Comparison of ENCODE assay signal across 1 cellular context in the genomic region with DNA sequence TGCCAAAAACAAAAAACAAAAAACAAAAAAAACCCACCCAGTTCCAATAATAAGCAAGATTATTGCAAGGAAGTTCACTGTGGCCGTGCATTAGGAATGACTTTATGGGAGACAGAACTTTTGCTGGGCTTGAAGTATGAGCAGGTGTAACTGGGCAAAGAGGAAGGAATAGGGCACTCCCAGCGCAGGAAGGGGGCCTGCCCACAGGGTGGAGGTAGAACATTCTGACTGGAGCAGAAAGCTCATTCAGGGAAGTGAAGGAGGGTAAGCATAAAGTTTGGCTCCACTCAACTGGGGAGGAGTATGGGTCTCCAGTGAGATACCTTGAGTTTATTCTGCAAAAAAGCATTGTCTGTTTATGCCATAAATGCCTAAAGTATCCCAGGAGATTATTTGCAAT.
TF ChIP-seq lines count a peak whose summit lies in the region.

No MANE protein-coding gene starts in this region.

TF ChIP-seq in HepG2, 621 proteins besides CTCF, POLR2A, EP300 and RAD21 (continued from another document):
- TF ChIP-seq, protein P1, sequence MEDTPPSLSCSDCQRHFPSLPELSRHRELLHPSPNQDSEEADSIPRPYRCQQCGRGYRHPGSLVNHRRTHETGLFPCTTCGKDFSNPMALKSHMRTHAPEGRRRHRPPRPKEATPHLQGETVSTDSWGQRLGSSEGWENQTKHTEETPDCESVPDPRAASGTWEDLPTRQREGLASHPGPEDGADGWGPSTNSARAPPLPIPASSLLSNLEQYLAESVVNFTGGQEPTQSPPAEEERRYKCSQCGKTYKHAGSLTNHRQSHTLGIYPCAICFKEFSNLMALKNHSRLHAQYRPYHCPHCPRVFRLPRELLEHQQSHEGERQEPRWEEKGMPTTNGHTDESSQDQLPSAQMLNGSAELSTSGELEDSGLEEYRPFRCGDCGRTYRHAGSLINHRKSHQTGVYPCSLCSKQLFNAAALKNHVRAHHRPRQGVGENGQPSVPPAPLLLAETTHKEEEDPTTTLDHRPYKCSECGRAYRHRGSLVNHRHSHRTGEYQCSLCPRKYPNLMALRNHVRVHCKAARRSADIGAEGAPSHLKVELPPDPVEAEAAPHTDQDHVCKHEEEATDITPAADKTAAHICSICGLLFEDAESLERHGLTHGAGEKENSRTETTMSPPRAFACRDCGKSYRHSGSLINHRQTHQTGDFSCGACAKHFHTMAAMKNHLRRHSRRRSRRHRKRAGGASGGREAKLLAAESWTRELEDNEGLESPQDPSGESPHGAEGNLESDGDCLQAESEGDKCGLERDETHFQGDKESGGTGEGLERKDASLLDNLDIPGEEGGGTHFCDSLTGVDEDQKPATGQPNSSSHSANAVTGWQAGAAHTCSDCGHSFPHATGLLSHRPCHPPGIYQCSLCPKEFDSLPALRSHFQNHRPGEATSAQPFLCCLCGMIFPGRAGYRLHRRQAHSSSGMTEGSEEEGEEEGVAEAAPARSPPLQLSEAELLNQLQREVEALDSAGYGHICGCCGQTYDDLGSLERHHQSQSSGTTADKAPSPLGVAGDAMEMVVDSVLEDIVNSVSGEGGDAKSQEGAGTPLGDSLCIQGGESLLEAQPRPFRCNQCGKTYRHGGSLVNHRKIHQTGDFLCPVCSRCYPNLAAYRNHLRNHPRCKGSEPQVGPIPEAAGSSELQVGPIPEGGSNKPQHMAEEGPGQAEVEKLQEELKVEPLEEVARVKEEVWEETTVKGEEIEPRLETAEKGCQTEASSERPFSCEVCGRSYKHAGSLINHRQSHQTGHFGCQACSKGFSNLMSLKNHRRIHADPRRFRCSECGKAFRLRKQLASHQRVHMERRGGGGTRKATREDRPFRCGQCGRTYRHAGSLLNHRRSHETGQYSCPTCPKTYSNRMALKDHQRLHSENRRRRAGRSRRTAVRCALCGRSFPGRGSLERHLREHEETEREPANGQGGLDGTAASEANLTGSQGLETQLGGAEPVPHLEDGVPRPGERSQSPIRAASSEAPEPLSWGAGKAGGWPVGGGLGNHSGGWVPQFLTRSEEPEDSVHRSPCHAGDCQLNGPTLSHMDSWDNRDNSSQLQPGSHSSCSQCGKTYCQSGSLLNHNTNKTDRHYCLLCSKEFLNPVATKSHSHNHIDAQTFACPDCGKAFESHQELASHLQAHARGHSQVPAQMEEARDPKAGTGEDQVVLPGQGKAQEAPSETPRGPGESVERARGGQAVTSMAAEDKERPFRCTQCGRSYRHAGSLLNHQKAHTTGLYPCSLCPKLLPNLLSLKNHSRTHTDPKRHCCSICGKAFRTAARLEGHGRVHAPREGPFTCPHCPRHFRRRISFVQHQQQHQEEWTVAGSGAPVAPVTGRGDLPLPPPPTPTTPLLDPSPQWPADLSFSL (CRISPR knock-in tag; IDR thresholded peaks at IDR 0.05), result no peak
- TF ChIP-seq, protein P2, sequence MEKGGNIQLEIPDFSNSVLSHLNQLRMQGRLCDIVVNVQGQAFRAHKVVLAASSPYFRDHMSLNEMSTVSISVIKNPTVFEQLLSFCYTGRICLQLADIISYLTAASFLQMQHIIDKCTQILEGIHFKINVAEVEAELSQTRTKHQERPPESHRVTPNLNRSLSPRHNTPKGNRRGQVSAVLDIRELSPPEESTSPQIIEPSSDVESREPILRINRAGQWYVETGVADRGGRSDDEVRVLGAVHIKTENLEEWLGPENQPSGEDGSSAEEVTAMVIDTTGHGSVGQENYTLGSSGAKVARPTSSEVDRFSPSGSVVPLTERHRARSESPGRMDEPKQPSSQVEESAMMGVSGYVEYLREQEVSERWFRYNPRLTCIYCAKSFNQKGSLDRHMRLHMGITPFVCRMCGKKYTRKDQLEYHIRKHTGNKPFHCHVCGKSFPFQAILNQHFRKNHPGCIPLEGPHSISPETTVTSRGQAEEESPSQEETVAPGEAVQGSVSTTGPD (CRISPR knock-in tag; IDR thresholded peaks at IDR 0.05), result no peak
- TF ChIP-seq REL (CRISPR knock-in tag; conservative IDR thresholded peaks at IDR 0.05) (no peak), AHR (CRISPR knock-in tag; IDR thresholded peaks at IDR 0.05) (no peak), ZNF207 (IDR thresholded peaks at IDR 0.05; ENCODE audit: borderline replicate concordance) (no peak)
